Comparison of ENCODE assay signal across 16 cellular contexts in genomic region chr6:35396991-35397390, GRCh38. TPM values are rescaled to one million over a fixed set of nuclear protein-coding genes. Genes with fewer than 3 reads are reported as not detected.
DNase-seq lines count a peak whose midpoint lies in the region; ATAC-seq and TF ChIP-seq lines count a peak whose summit lies in the region.
"Had no signal": no experiment of that assay in that cellular context is flagged by ENCODE, and none has a peak within 500 bp of the region (broad histone marks: within the 10 kb centered on the region; RNA-seq: fewer than 3 reads in every experiment).

No MANE protein-coding gene starts in this region.

- DNase-seq in EL (peak; percentile 45), IMR-90 (peak; percentile 60), astrocyte of the spinal cord (ENCODE audit: low read depth, low spot score) (peak; percentile 36), osteoblast (ENCODE audit: insufficient read length, low spot score, missing footprints) (no peak), retina (no peak)
- DNase-seq: activated CD4-positive, alpha-beta T cell treated with anti-CD3 and anti-CD28 coated beads, Interleukin-2, amount 50 U/mL, for 1 hour; immature natural killer cell; NCI-H1930; NCI-H774; Right ventricle myocardium superior; T-helper 2 cell had no signal

- H3K4ac ChIP-seq in IMR-90 (ENCODE audit: low read depth, low read length): peak overlapping the region; percentile 73; the same call in 1 of the 2 replicates

- H3K4me3 ChIP-seq in IMR-90 (ENCODE audit: insufficient read depth, low read depth, low read length): no peak overlapping the region
- no peak overlapping the region for H3K4me3 ChIP-seq in astrocyte of the spinal cord (ENCODE audit: low read depth, low read length)
- H3K4me3 ChIP-seq in osteoblast (ENCODE audit: insufficient read depth, low read length): no peak overlapping the region
- H3K4me3 ChIP-seq: gastroesophageal sphincter, suprapubic skin had no signal

- peak overlapping the region; percentile 46 for H2BK5ac ChIP-seq in IMR-90 (ENCODE audit: low read depth, low read length, poor library complexity, severe bottlenecking)

- H3K27me3 ChIP-seq in IMR-90 (ENCODE audit: control insufficient read depth, insufficient read depth, low read length) (no peaks in the 10 kb centered on the region), osteoblast (ENCODE audit: insufficient read depth, low read length) (no peaks in the 10 kb centered on the region)
- H3K27me3 ChIP-seq: gastroesophageal sphincter, suprapubic skin had no signal

- intact Hi-C loops in IMR-90 (cut with micrococcal nuclease): no loop called here

- no CpG with 5 or more reads among the region's 5 CpGs for WGBS in IMR-90 (ENCODE audit: extremely low coverage in 2 of 2, insufficient read length in 1 of 2), 2 experiments

- dilution Hi-C loops in IMR-90 (cut with HindIII; ENCODE audit: low sequenced_read_pairs, unreplicated experiment): no loop called here

- H3K9me3 ChIP-seq in IMR-90 (ENCODE audit: control insufficient read depth, insufficient read depth, low read length): no peaks in the 10 kb centered on the region
- H3K9me3 ChIP-seq in osteoblast (ENCODE audit: low read depth, low read length): no peaks in the 10 kb centered on the region
- H3K9me3 ChIP-seq: gastroesophageal sphincter, suprapubic skin had no signal

- TF ChIP-seq RAD21 in IMR-90 (IDR thresholded peaks at IDR 0.05; ENCODE audit: low read length): no peak

- CTCF ChIA-PET in IMR-90 (lab: Yijun Ruan, JAX): interaction anchor here (0.6 kb wide), 1 partner anchor 37 kb away, joined by 3 read pairs; no protein-coding TSS in a partner anchor

- no peak overlapping the region for H3K9ac ChIP-seq in IMR-90 (ENCODE audit: low read depth, low read length)
- H3K9ac ChIP-seq: parathyroid adenoma had no signal

- H3K79me2 ChIP-seq in osteoblast (ENCODE audit: insufficient read depth, low read length): peaks cover 89% of the 10 kb centered on the region

- peak overlapping the region; percentile 65 for H2AK5ac ChIP-seq in IMR-90 (ENCODE audit: low read depth, low read length)

- no peak overlapping the region for H3K56ac ChIP-seq in IMR-90 (ENCODE audit: extremely low read depth, insufficient read depth, low read length)

- H3K14ac ChIP-seq in IMR-90 (replicated peaks; ENCODE audit: low read depth, low read length): peak overlapping the region; percentile 55; the same call in 1 of the 2 replicates

- H4K8ac ChIP-seq in IMR-90 (ENCODE audit: low read depth in 2 of 2, low read length in 2 of 2): no peak overlapping the region

- no peak for TF ChIP-seq CTCF in IMR-90 (conservative IDR thresholded peaks at IDR 0.05; ENCODE audit: low read depth, low read length)
- TF ChIP-seq CTCF in astrocyte of the spinal cord (IDR thresholded peaks at IDR 0.05; ENCODE audit: low read depth, low read length): no peak
- TF ChIP-seq CTCF in osteoblast (IDR thresholded peaks at IDR 0.05; ENCODE audit: extremely low read depth, low read depth, low read length): no peak

- H3K36me3 ChIP-seq in IMR-90 (ENCODE audit: control insufficient read depth, insufficient read depth, low read length): peaks cover 5% of the 10 kb centered on the region
- H3K36me3 ChIP-seq in osteoblast (ENCODE audit: insufficient read depth, low read length): no peaks in the 10 kb centered on the region

- peak; percentile 60; the same call in 1 of the 2 replicates for ATAC-seq in IMR-90 (ENCODE audit: low read depth)
- no peak for ATAC-seq in GM19324 (IDR thresholded peaks at IDR 0.05; ENCODE audit: low FRiP score, unreplicated experiment)
- ATAC-seq in GM19035 (IDR thresholded peaks at IDR 0.05; ENCODE audit: unreplicated experiment): no peak
- ATAC-seq: gastroesophageal sphincter had no signal

- BruUV-seq in IMR-90 (replicated peaks; lab: Mats Ljungman, UMichigan): no TSS peak

- no peak overlapping the region for H2BK120ac ChIP-seq in IMR-90 (ENCODE audit: low read depth, low read length)

- H4K20me1 ChIP-seq in IMR-90 (ENCODE audit: insufficient read depth, low read length) (peaks cover 17% of the 10 kb centered on the region), osteoblast (ENCODE audit: insufficient read depth, low read length) (peaks cover 11% of the 10 kb centered on the region)

- POLR2A ChIA-PET in IMR-90 (lab: Charles Lee; ENCODE audit: unreplicated experiment): no interaction called here

- peak overlapping the region; percentile 4; the same call in 1 of the 2 replicates for H4K91ac ChIP-seq in IMR-90 (ENCODE audit: insufficient read depth, low read depth, low read length)

- peaks cover 44% of the 10 kb centered on the region for H3K9me1 ChIP-seq in IMR-90 (ENCODE audit: insufficient read depth, low read length)

- H4K5ac ChIP-seq in IMR-90 (ENCODE audit: low read depth, low read length): peak overlapping the region; percentile 33; the same call in 1 of the 2 replicates

- peaks cover 61 to 88% of the 10 kb centered on the region in 2 experiments for H3K79me1 ChIP-seq in IMR-90 (ENCODE audit: low read depth in 1 of 2, low read length in 2 of 2)

- H2BK15ac ChIP-seq in IMR-90 (ENCODE audit: low read depth, low read length): no peak overlapping the region

- H3K4me1 ChIP-seq in IMR-90 (ENCODE audit: control insufficient read depth, insufficient read depth, low read length): peaks cover 35% of the 10 kb centered on the region
- peaks cover 42% of the 10 kb centered on the region for H3K4me1 ChIP-seq in osteoblast (ENCODE audit: insufficient read depth, low read length)

- in situ Hi-C loops in IMR-90 (cut with MboI; ENCODE audit: low sequenced_read_pairs): no loop called here
- in situ Hi-C loops in astrocyte of the spinal cord (cut with HindIII; ENCODE audit: low sequenced_read_pairs): no loop called here

- H3K4me2 ChIP-seq in IMR-90 (ENCODE audit: low read depth, low read length) (no peak overlapping the region; the same call in 1 of the 2 replicates), osteoblast (ENCODE audit: insufficient read depth, low read length) (no peak overlapping the region)

- peak overlapping the region; percentile 33 for H2AK9ac ChIP-seq in IMR-90 (replicated peaks; ENCODE audit: low read depth, low read length, poor library complexity)

- no peak for TF ChIP-seq POLR2A in IMR-90 (IDR thresholded peaks at IDR 0.05; ENCODE audit: low read depth, low read length)

- no peak overlapping the region for H2AFZ ChIP-seq in IMR-90 (replicated peaks; ENCODE audit: low read length, poor library complexity)
- no peak overlapping the region for H2AFZ ChIP-seq in osteoblast (ENCODE audit: low read length)
- H2AFZ ChIP-seq: parathyroid adenoma had no signal

- H3K23ac ChIP-seq in IMR-90 (ENCODE audit: low read depth, low read length): peak overlapping the region; percentile 75; the same call in 1 of the 2 replicates

- no peak overlapping the region; the same call in 1 of the 2 replicates for H2BK20ac ChIP-seq in IMR-90 (ENCODE audit: low read depth, low read length)

- peak overlapping the region; percentile 16; the same call in 1 of the 2 replicates for H3K18ac ChIP-seq in IMR-90 (ENCODE audit: low read depth, low read length)

- H3K27ac ChIP-seq in IMR-90 (ENCODE audit: insufficient read depth, low read length): peak overlapping the region; percentile 24; the same call in 1 of the 2 replicates
- peak overlapping the region; percentile 53 for H3K27ac ChIP-seq in osteoblast (ENCODE audit: low read depth, low read length)
- H3K27ac ChIP-seq: gastroesophageal sphincter, parathyroid adenoma, suprapubic skin had no signal

TF ChIP-seq in IMR-90, 13 proteins besides CTCF, POLR2A, EP300 and RAD21:
- TF ChIP-seq CEBPB (IDR thresholded peaks at IDR 0.05; ENCODE audit: low read depth, low read length) (no peak), FOS (IDR thresholded peaks at IDR 0.05; ENCODE audit: low read depth, low read length) (peak; percentile 16; the same call in 1 of the 2 replicates), NFE2L2 (IDR thresholded peaks at IDR 0.05; ENCODE audit: low read depth, low read length) (no peak)

RNA-seq across cellular contexts. Expression of gene PPARD, which starts 54.6 kb away (rescaled TPM):
- 10.0 and 10.4 TPM in 2 replicates for total RNA-seq in IMR-90 (2012; rRNA removed)
- polyA plus RNA-seq in IMR-90 (2012; rRNA removed): 69.0 and 78.3 TPM in 2 replicates
- 29.4 and 63.1 TPM in 2 replicates for polyA plus RNA-seq in IMR-90 (2012; cell fraction: cytosol; rRNA removed)
- 86.7 and 158 TPM in 2 replicates for polyA plus RNA-seq in IMR-90 (2012; cell fraction: nucleus; rRNA removed; ENCODE audit: low replicate concordance)
- 12.3 and 13.3 TPM in 2 replicates for total RNA-seq in osteoblast

RNA-seq across cellular contexts. Expression of gene FANCE, which starts 55.1 kb away (rescaled TPM):
- 7.5 and 9.1 TPM in 2 replicates for total RNA-seq in IMR-90 (2012; rRNA removed)
- 6.8 and 7.1 TPM in 2 replicates for polyA plus RNA-seq in IMR-90 (2012; rRNA removed)
- polyA plus RNA-seq in IMR-90 (2012; cell fraction: cytosol; rRNA removed): 4.5 and 6.8 TPM in 2 replicates
- 5.0 and 6.6 TPM in 2 replicates for polyA plus RNA-seq in IMR-90 (2012; cell fraction: nucleus; rRNA removed; ENCODE audit: low replicate concordance)
- 13.8 and 16.6 TPM in 2 replicates for total RNA-seq in osteoblast

Comparison
In these comparisons a context has a peak if more than half of its experiments do, and no peak if none do; other contexts are left out.
1. DNase-seq: peak in EL (single experiment), IMR-90 (single experiment) and astrocyte of the spinal cord (single experiment); none in osteoblast (single experiment) and retina (single experiment).